8 cellular contexts compared by ENCODE assay signal in genomic region chrX:72308566-72309296, GRCh38. TPM values are rescaled to one million over a fixed set of nuclear protein-coding genes. Genes with fewer than 3 reads are reported as not detected.
A peak's percentile ranks its signal among the peaks of the same experiment; 100 is the strongest.
DNase-seq lines count a peak whose midpoint lies in the region; ATAC-seq and TF ChIP-seq lines count a peak whose summit lies in the region.

No MANE protein-coding gene starts in this region.

- H3K4me1 ChIP-seq in iPS DF 6.9 (ENCODE audit: control insufficient read depth, insufficient read depth, low read length): peaks cover 1% of the 10 kb centered on the region; the same call in 1 of the 2 replicates

- H3K4me3 Mint-ChIP-seq in brain: peak overlapping the region; percentile 76 to 91 (median 77)

- no peak for TF ChIP-seq EP300 in Ishikawa (IDR thresholded peaks at IDR 0.05; ENCODE audit: borderline replicate concordance)

- TF ChIP-seq CTCF in GM13976 (IDR thresholded peaks at IDR 0.05; ENCODE audit: borderline replicate concordance, control extremely low read depth, extremely low read depth, insufficient read depth, missing control alignments) (no peak), RWPE1 (conservative IDR thresholded peaks at IDR 0.05; ENCODE audit: low read depth) (no peak), brain (conservative IDR thresholded peaks at IDR 0.05) (no peak)

- H3K27me3 ChIP-seq in iPS DF 6.9 (ENCODE audit: control insufficient read depth, insufficient read depth, low read length): peaks cover 39% of the 10 kb centered on the region

- peaks cover 31% of the 10 kb centered on the region for H3K4me1 Mint-ChIP-seq in brain

- H3K36me3 Mint-ChIP-seq in brain: no peaks in the 10 kb centered on the region

- TF ChIP-seq RAD21 in Ishikawa (IDR thresholded peaks at IDR 0.05; ENCODE audit: low read depth): no peak

- H3K27ac Mint-ChIP-seq in brain: peak overlapping the region; percentile 1 to 81 (median 58)

- no peaks in the 10 kb centered on the region for H3K36me3 ChIP-seq in iPS DF 6.9 (ENCODE audit: control insufficient read depth, insufficient read depth, low read length)

- H3K27me3 Mint-ChIP-seq in brain: peaks cover 38% of the 10 kb centered on the region

- DNase-seq in GM13976 (ENCODE audit: low spot score): peak; percentile 45
- DNase-seq in RWPE1 (ENCODE audit: low spot score): peak; percentile 28
- DNase-seq in iPS DF 6.9 (ENCODE audit: low read depth, low spot score): peak; percentile 33
- DNase-seq in retina: peak; percentile 88

- H3K9me3 Mint-ChIP-seq in brain: peaks cover 0 to 14% (median 0%) of the 10 kb centered on the region in 5 experiments

- ATAC-seq in HG03342 (IDR thresholded peaks at IDR 0.05; ENCODE audit: unreplicated experiment): no peak
- no peak for ATAC-seq in HG02938 (IDR thresholded peaks at IDR 0.05; ENCODE audit: unreplicated experiment)

- H3K9me3 ChIP-seq in iPS DF 6.9 (ENCODE audit: control insufficient read depth, insufficient read depth, low read length): no peaks in the 10 kb centered on the region

- in situ Hi-C loops in GM13976 (cut with MboI; ENCODE audit: low sequenced_read_pairs, unreplicated experiment): no loop called here

- no CpG with 5 or more reads among the region's 24 CpGs for WGBS in iPS DF 6.9 (ENCODE audit: insufficient coverage, insufficient read length)

- H3K27ac ChIP-seq in RWPE1: no peak overlapping the region
- no peak overlapping the region for H3K27ac ChIP-seq in iPS DF 6.9 (ENCODE audit: low read length)

- H3K4me3 ChIP-seq in iPS DF 6.9 (ENCODE audit: low read length): peak overlapping the region; percentile 25; the same call in 1 of the 2 replicates

- CTCF ChIA-PET in RWPE1 (lab: Yijun Ruan, JAX): no interaction called here

- POLR2A ChIA-PET in RWPE1 (lab: Yijun Ruan, JAX; ENCODE audit: low non-redundant PET): no interaction called here

TF ChIP-seq in Ishikawa, 13 proteins besides CTCF, POLR2A, EP300 and RAD21:
- peak; percentile 46 for TF ChIP-seq MAX (IDR thresholded peaks at IDR 0.05)
- TF ChIP-seq CREB1 (IDR thresholded peaks at IDR 0.05; ENCODE audit: low read depth): no peak
- no peak for TF ChIP-seq NFIC (IDR thresholded peaks at IDR 0.05)
- peak; percentile 84 for TF ChIP-seq CEBPB (IDR thresholded peaks at IDR 0.05)
- TF ChIP-seq YY1 (IDR thresholded peaks at IDR 0.05; ENCODE audit: low read depth): no peak
- TF ChIP-seq FOXM1 (IDR thresholded peaks at IDR 0.05; ENCODE audit: borderline replicate concordance, low read depth): no peak
- TF ChIP-seq TCF12 (IDR thresholded peaks at IDR 0.05; ENCODE audit: low read depth): peak; percentile 21; the same call in 1 of the 2 replicates
- TF ChIP-seq ZBTB7A (IDR thresholded peaks at IDR 0.05; ENCODE audit: low read depth): no peak

RNA-seq across cellular contexts. Expression of gene CITED1, which starts 3.0 kb away (rescaled TPM):
- 7.4 TPM for polyA plus RNA-seq in brain (ENCODE audit: insufficient read depth, low read depth, low replicate concordance)

RNA-seq across cellular contexts. Expression of gene RPS4X, which starts 31.7 kb away (rescaled TPM):
- polyA plus RNA-seq in brain (ENCODE audit: insufficient read depth, low read depth, low replicate concordance): 1,997 TPM

Comparison
In these comparisons a context has a peak if more than half of its experiments do, and no peak if none do; other contexts are left out.
1. DNase-seq: peak in every context shown above with its lines; median percentile 88 in retina; 45 in GM13976; 33 in iPS DF 6.9; 28 in RWPE1.